Comparison of ENCODE assay signal across 9 cellular contexts in the genomic region with DNA sequence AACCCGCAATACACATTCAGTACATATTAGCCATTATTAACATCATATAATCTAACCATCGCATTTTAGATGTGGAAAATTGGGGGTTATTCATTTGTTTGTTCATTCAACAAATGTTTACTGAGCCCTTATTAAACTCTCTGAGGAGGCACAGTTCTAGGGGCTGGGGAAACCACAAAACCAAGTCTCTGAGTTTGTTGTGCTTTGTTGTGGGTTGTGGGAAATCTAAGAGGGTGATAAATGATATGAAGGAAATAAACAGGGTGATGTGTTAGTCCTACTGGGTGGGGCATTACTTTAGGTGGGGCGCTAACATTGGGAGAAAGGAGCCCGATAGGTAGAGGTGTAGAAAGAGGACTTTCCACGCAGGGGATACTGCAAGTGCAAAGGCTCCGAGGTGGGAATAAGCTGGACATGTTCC.
DNase-seq lines count a peak whose midpoint lies in the region; ATAC-seq and TF ChIP-seq lines count a peak whose summit lies in the region.
"Had no signal": no experiment of that assay in that cellular context is flagged by ENCODE, and none has a peak within 500 bp of the region (broad histone marks: within the 10 kb centered on the region; RNA-seq: fewer than 3 reads in every experiment).

No MANE protein-coding gene starts in this region.

- H3K36me3 Mint-ChIP-seq in Calu3 (ENCODE audit: insufficient read depth, unreplicated experiment) (no peaks in the 10 kb centered on the region), neural progenitor cell (no peaks in the 10 kb centered on the region)

- H3K4me2 ChIP-seq in Loucy (ENCODE audit: low read depth, low read length, poor library complexity, severe bottlenecking) (peak overlapping the region; percentile 70), neural progenitor cell (no peak overlapping the region)

- H2AFZ ChIP-seq in Loucy (ENCODE audit: low read length) (no peak overlapping the region), neural progenitor cell (replicated peaks) (peak overlapping the region; percentile 95)

- CTCF ChIA-PET in Calu3 (lab: Charles Lee), result interaction anchor here (0.6 to 1.8 kb wide), 11 partner anchors 9 to 176 kb away, joined by 3 to 20 read pairs (median 6); no protein-coding TSS in a partner anchor
- CTCF ChIA-PET in HEK293T (lab: Yijun Ruan, JAX), result interaction anchor here (0.5 to 1.4 kb wide), 16 partner anchors 14 to 177 kb away, joined by 3 to 9 read pairs (median 4); no protein-coding TSS in a partner anchor

- H3F3A ChIP-seq in Loucy (ENCODE audit: low read depth) (no peaks in the 10 kb centered on the region), neural progenitor cell (ENCODE audit: low read depth) (no peaks in the 10 kb centered on the region)

- peak; percentile 21 for DNase-seq in Calu3
- peak; percentile 12 for DNase-seq in activated gamma-delta T cell treated with anti-CD3 and anti-CD28 coated beads, Interleukin-2, amount 50 U/mL, for 16 hours (ENCODE audit: low read depth)
- DNase-seq in neural progenitor cell (ENCODE audit: low spot score), result no peak
- DNase-seq in HEK293T (ENCODE audit: extremely low spot score), result no peak
- DNase-seq in NCI-H524 treated with DMSO at 0.1 percent for 48 hours (lab: John Stamatoyannopoulos, UW), result no peak

- H3K9me3 Mint-ChIP-seq in Calu3 (ENCODE audit: low read depth, unreplicated experiment) (no peaks in the 10 kb centered on the region), neural progenitor cell (no peaks in the 10 kb centered on the region)

- intact Hi-C loops in Calu3 (cut with micrococcal nuclease; ENCODE audit: unreplicated experiment), result no loop called here

- H4K20me1 ChIP-seq in Loucy (ENCODE audit: insufficient read depth, low read length, poor library complexity, severe bottlenecking) (no peaks in the 10 kb centered on the region), neural progenitor cell (ENCODE audit: low read depth) (no peaks in the 10 kb centered on the region)

- no peaks in the 10 kb centered on the region for H3K27me3 Mint-ChIP-seq in Calu3 (ENCODE audit: unreplicated experiment)
- H3K27me3 Mint-ChIP-seq in neural progenitor cell (ENCODE audit: insufficient read depth, low read depth), result peaks cover 6% of the 10 kb centered on the region

- H3K79me2 ChIP-seq in Loucy (ENCODE audit: insufficient read depth, low read length), result no peaks in the 10 kb centered on the region
- H3K79me2 ChIP-seq in neural progenitor cell (ENCODE audit: low read depth), result no peaks in the 10 kb centered on the region

- no peaks in the 10 kb centered on the region for H3K9me3 ChIP-seq in Loucy (ENCODE audit: insufficient read depth, low read depth, low read length)
- no peaks in the 10 kb centered on the region for H3K9me3 ChIP-seq in neural progenitor cell (ENCODE audit: low read depth)

- H3K36me3 ChIP-seq in Loucy (ENCODE audit: insufficient read depth, low read length), result no peaks in the 10 kb centered on the region
- H3K36me3 ChIP-seq in neural progenitor cell, result no peaks in the 10 kb centered on the region

- H3K4me1 ChIP-seq in Loucy (ENCODE audit: insufficient read depth, low read length, poor library complexity, severe bottlenecking), result peaks cover 6% of the 10 kb centered on the region
- H3K4me1 ChIP-seq in neural progenitor cell, result no peaks in the 10 kb centered on the region

- H3K4me3 ChIP-seq in Loucy (ENCODE audit: low read length, poor library complexity, severe bottlenecking) (peak overlapping the region; percentile 53), neural progenitor cell (no peak overlapping the region)
- H3K4me3 ChIP-seq: SK-N-MC had no signal

- H3K4me1 Mint-ChIP-seq in Calu3 (ENCODE audit: low read depth, unreplicated experiment) (peaks cover 21% of the 10 kb centered on the region), neural progenitor cell (no peaks in the 10 kb centered on the region)

- POLR2A ChIA-PET in HEK293T (lab: Yijun Ruan, JAX), result interaction anchor here (1.0 kb wide), 1 partner anchor 18 kb away, joined by 3 read pairs; no protein-coding TSS in a partner anchor

- H3K27ac Mint-ChIP-seq in Calu3 (ENCODE audit: unreplicated experiment) (peak overlapping the region; percentile 7), neural progenitor cell (no peak overlapping the region)

- H3K27me3 ChIP-seq in Loucy (ENCODE audit: insufficient read depth, low read length, poor library complexity, severe bottlenecking), result peaks cover 7% of the 10 kb centered on the region
- no peaks in the 10 kb centered on the region for H3K27me3 ChIP-seq in neural progenitor cell

- H3K9ac ChIP-seq in Loucy (ENCODE audit: low read depth, low read length, poor library complexity, severe bottlenecking), result no peak overlapping the region
- no peak overlapping the region for H3K9ac ChIP-seq in neural progenitor cell

- ATAC-seq in HG02610 (IDR thresholded peaks at IDR 0.05; ENCODE audit: unreplicated experiment) (no peak), HG03571 (IDR thresholded peaks at IDR 0.05; ENCODE audit: unreplicated experiment) (no peak)

- no TSS peak for BruUV-seq in Calu3 (replicated peaks; lab: Mats Ljungman, UMichigan)

- H3K4me3 Mint-ChIP-seq in Calu3 (ENCODE audit: low read depth, unreplicated experiment) (peak overlapping the region; percentile 47), neural progenitor cell (no peak overlapping the region)

- no peak overlapping the region for H3K27ac ChIP-seq in neural progenitor cell
- H3K27ac ChIP-seq: SK-N-MC had no signal

- H3K9me2 ChIP-seq in Loucy (replicated peaks; ENCODE audit: low read depth, low read length), result no peaks in the 10 kb centered on the region

- TF ChIP-seq CTCF in Calu3 (IDR thresholded peaks at IDR 0.05; ENCODE audit: unreplicated experiment), result no peak
- TF ChIP-seq CTCF in Loucy (conservative IDR thresholded peaks at IDR 0.05; ENCODE audit: low read length), result no peak
- no peak for TF ChIP-seq CTCF in neural progenitor cell (IDR thresholded peaks at IDR 0.05)

TF ChIP-seq in HEK293T, 16 proteins besides CTCF, POLR2A, EP300 and RAD21:
- no peak for TF ChIP-seq CTBP1 (IDR thresholded peaks at IDR 0.05; ENCODE audit: borderline replicate concordance)
- no peak for TF ChIP-seq SUZ12 (IDR thresholded peaks at IDR 0.05)
- no peak for TF ChIP-seq ARNT (IDR thresholded peaks at IDR 0.05)
- TF ChIP-seq HDGF (IDR thresholded peaks at IDR 0.05; ENCODE audit: borderline replicate concordance), result no peak

Comparison
In these comparisons a context has a peak if more than half of its experiments do, and no peak if none do; other contexts are left out.
1. DNase-seq: peak in Calu3 (single experiment) and activated gamma-delta T cell treated with anti-CD3 and anti-CD28 coated beads, Interleukin-2, amount 50 U/mL, for 16 hours (single experiment); none in neural progenitor cell (single experiment), HEK293T (single experiment) and NCI-H524 treated with DMSO at 0.1 percent for 48 hours (single experiment).